In genomic region chr13:110676511-110677204, GRCh38 we compare ENCODE assay signal across 8 cellular contexts. TPM values are rescaled to one million over a fixed set of nuclear protein-coding genes. Genes with fewer than 3 reads are reported as not detected.
DNase-seq lines count a peak whose midpoint lies in the region; ATAC-seq and TF ChIP-seq lines count a peak whose summit lies in the region.

No MANE protein-coding gene starts in this region.

- H3K27me3 ChIP-seq in OCI-LY3 (ENCODE audit: low read depth, low read length): no peaks in the 10 kb centered on the region

- peaks cover 20% of the 10 kb centered on the region for H3K36me3 ChIP-seq in OCI-LY3 (replicated peaks; ENCODE audit: low read depth, low read length)

- intact Hi-C loops in sciatic nerve (cut with DNase I): no loop called here

- TF ChIP-seq CTCF in OCI-LY3 (IDR thresholded peaks at IDR 0.05; ENCODE audit: low read depth, low read length): no peak

- H4K20me1 ChIP-seq in OCI-LY3 (ENCODE audit: insufficient read depth, low read length): 0 out of 2 replicates have a peak, but pooled peaks cover 7% of the 10 kb centered on the region

- peak overlapping the region; percentile 70 for H3K9ac ChIP-seq in OCI-LY3 (ENCODE audit: low read length)

- H3K4me1 ChIP-seq in OCI-LY3 (ENCODE audit: low read length): peaks cover 25% of the 10 kb centered on the region

- ATAC-seq in HG02763 (IDR thresholded peaks at IDR 0.05; ENCODE audit: unreplicated experiment) (peak; percentile 64), sciatic nerve (peak; percentile 80)

- peak; percentile 63 for DNase-seq in activated CD8-positive, alpha-beta memory T cell treated with anti-CD3 and anti-CD28 coated beads, Interleukin-2, amount 50 U/mL, for 48 hours
- DNase-seq in activated CD8-positive, alpha-beta memory T cell treated with anti-CD3 and anti-CD28 coated beads, Interleukin-2, amount 50 U/mL, for 4 hours: no peak
- DNase-seq in sciatic nerve (ENCODE audit: low spot score) (no peak), superior temporal gyrus (ENCODE audit: extremely low spot score) (no peak), ecto neural progenitor cell (ENCODE audit: low spot score) (no peak), midbrain (lab: John Stamatoyannopoulos, UW) (no peak)

- peak overlapping the region; percentile 72 for H3K4me3 ChIP-seq in OCI-LY3 (ENCODE audit: low read length)

- H3K27ac ChIP-seq in OCI-LY3 (ENCODE audit: low read length): peak overlapping the region; percentile 93

- peaks cover 4% of the 10 kb centered on the region; the same call in 1 of the 2 replicates for H3K79me2 ChIP-seq in OCI-LY3 (ENCODE audit: low read length)

- H2AFZ ChIP-seq in OCI-LY3 (ENCODE audit: low read depth, low read length): no peak overlapping the region

- no peaks in the 10 kb centered on the region for H3K9me3 ChIP-seq in OCI-LY3 (ENCODE audit: insufficient read depth, low read length)

- H3K4me2 ChIP-seq in OCI-LY3 (ENCODE audit: low read length): peak overlapping the region; percentile 98

RNA-seq across cellular contexts. Expression of gene CARS2, which starts 29.3 kb away (rescaled TPM):
- total RNA-seq in sciatic nerve: 66.5 TPM

RNA-seq across cellular contexts. Expression of gene ING1, which starts 36.8 kb away (rescaled TPM):
- total RNA-seq in sciatic nerve: 17.4 TPM
